Comparison of ENCODE assay signal across 10 cellular contexts in the genomic region with DNA sequence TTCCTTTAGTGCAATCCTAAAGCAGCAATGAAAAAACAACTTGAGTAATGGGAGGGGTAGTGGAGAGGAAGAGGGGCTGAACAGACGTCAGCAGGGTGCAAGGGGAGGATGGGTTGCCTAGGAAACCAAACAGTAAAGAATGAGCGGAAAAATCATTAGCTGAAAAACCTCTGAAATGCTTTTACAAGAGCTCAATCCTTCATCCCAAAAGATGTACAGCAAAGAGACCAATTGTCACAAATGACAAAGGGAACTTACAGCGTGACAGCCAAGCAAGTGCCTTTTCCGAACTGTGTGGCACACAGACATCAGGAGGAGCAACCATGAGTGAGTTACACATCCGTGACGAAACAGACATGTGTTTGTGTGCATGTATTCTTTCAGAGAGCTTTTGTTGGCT.
DNase-seq lines count a peak whose midpoint lies in the region; ATAC-seq and TF ChIP-seq lines count a peak whose summit lies in the region.
"Had no signal": no experiment of that assay in that cellular context is flagged by ENCODE, and none has a peak within 500 bp of the region (broad histone marks: within the 10 kb centered on the region; RNA-seq: fewer than 3 reads in every experiment).

No MANE protein-coding gene starts in this region.

- H3K79me2 ChIP-seq in OCI-LY7 (ENCODE audit: insufficient read depth, low read depth, low read length), result peaks cover 71% of the 10 kb centered on the region; the same call in 1 of the 2 replicates

- H2AFZ ChIP-seq in OCI-LY7 (ENCODE audit: low read length), result no peak overlapping the region

- H3K4me3 ChIP-seq in OCI-LY7 (ENCODE audit: low read depth, low read length, poor library complexity, severe bottlenecking) (no peak overlapping the region), endocrine pancreas (ENCODE audit: control insufficient read depth, insufficient read depth, low read length) (peak overlapping the region; percentile 38), neutrophil (ENCODE audit: low read depth in 1 of 2, low read length in 1 of 2) (no peak overlapping the region)
- H3K4me3 ChIP-seq: body of pancreas, lung had no signal

- H3K9me2 ChIP-seq in OCI-LY7 (ENCODE audit: insufficient read depth, low read length), result no peaks in the 10 kb centered on the region

- H4K20me1 ChIP-seq in OCI-LY7 (ENCODE audit: insufficient read depth, low read length), result peaks cover 10% of the 10 kb centered on the region

- H3K27me3 ChIP-seq in endocrine pancreas (ENCODE audit: control insufficient read depth, insufficient read depth, low read length) (no peaks in the 10 kb centered on the region), neutrophil (no peaks in the 10 kb centered on the region)
- H3K27me3 ChIP-seq: body of pancreas had no signal

- H3K4me1 ChIP-seq in OCI-LY7 (ENCODE audit: insufficient read depth, low read length, poor library complexity, severe bottlenecking) (peaks cover 21% of the 10 kb centered on the region), endocrine pancreas (ENCODE audit: control insufficient read depth, insufficient read depth, low read length) (peaks cover 24% of the 10 kb centered on the region), neutrophil (ENCODE audit: control insufficient read depth in 1 of 2, insufficient read depth in 1 of 2, low read depth in 1 of 2, low read length in 1 of 2) (peaks cover 13 to 32% of the 10 kb centered on the region in 2 experiments)

- peak; percentile 10 for DNase-seq in NCI-H146 (lab: John Stamatoyannopoulos, UW)
- no peak for DNase-seq in NCI-H146 treated with DMSO at 0.1 percent for 48 hours (lab: John Stamatoyannopoulos, UW; ENCODE audit: unreplicated experiment)
- peak; percentile 45 for DNase-seq in OCI-LY7 (ENCODE audit: low spot score)
- no peak for DNase-seq in GM19238 (ENCODE audit: insufficient read length, low spot score)
- no peak for DNase-seq in islet precursor cell
- DNase-seq: body of pancreas had no signal

- H3K27ac ChIP-seq in OCI-LY7 (ENCODE audit: low read depth, low read length, poor library complexity, severe bottlenecking), result no peak overlapping the region
- H3K27ac ChIP-seq in neutrophil, result peak overlapping the region; percentile 16
- H3K27ac ChIP-seq: body of pancreas had no signal

- H3K9me3 ChIP-seq in OCI-LY7 (ENCODE audit: low read length) (no peaks in the 10 kb centered on the region), endocrine pancreas (ENCODE audit: control insufficient read depth, low read length) (no peaks in the 10 kb centered on the region), neutrophil (no peaks in the 10 kb centered on the region)
- H3K9me3 ChIP-seq: body of pancreas had no signal

- H3K4me2 ChIP-seq in OCI-LY7 (ENCODE audit: low read length), result peak overlapping the region; percentile 60

- CTCF ChIA-PET in OCI-LY7 (lab: Charles Lee; ENCODE audit: unreplicated experiment), result interaction anchor here (0.9 kb wide), 1 partner anchor 67 kb away, joined by 3 read pairs; no protein-coding TSS in a partner anchor

- TF ChIP-seq CTCF in OCI-LY7 (conservative IDR thresholded peaks at IDR 0.05; ENCODE audit: low read length), result no peak
- no peak for TF ChIP-seq CTCF in neutrophil (IDR thresholded peaks at IDR 0.05)

- POLR2A ChIA-PET in OCI-LY7 (lab: Charles Lee), result interaction anchor here (0.6 to 2.5 kb wide), 13 partner anchors 10 to 68 kb away, joined by 3 to 15 read pairs (median 4); no protein-coding TSS in a partner anchor

- BruUV-seq in OCI-LY7 (replicated peaks; lab: Mats Ljungman, UMichigan), result no TSS peak

- no peaks in the 10 kb centered on the region for H3K36me3 ChIP-seq in OCI-LY7 (ENCODE audit: insufficient read depth, low read length)
- H3K36me3 ChIP-seq in endocrine pancreas (ENCODE audit: control insufficient read depth, insufficient read depth, low read length), result no peaks in the 10 kb centered on the region
- no peaks in the 10 kb centered on the region for H3K36me3 ChIP-seq in neutrophil

- no peak for ATAC-seq in HG03045 (IDR thresholded peaks at IDR 0.05; ENCODE audit: unreplicated experiment)
- ATAC-seq: body of pancreas had no signal

- H3K9ac ChIP-seq in endocrine pancreas (ENCODE audit: control insufficient read depth, insufficient read depth, low read length), result no peak overlapping the region

- intact Hi-C loops in OCI-LY7 (cut with micrococcal nuclease; ENCODE audit: unreplicated experiment), result no loop called here

Comparison
In these comparisons a context has a peak if more than half of its experiments do, and no peak if none do; other contexts are left out.
1. DNase-seq: peak in NCI-H146 (single experiment) and OCI-LY7 (single experiment); none in NCI-H146 treated with DMSO at 0.1 percent for 48 hours (single experiment), GM19238 (single experiment) and islet precursor cell (single experiment).